In the genomic region with DNA sequence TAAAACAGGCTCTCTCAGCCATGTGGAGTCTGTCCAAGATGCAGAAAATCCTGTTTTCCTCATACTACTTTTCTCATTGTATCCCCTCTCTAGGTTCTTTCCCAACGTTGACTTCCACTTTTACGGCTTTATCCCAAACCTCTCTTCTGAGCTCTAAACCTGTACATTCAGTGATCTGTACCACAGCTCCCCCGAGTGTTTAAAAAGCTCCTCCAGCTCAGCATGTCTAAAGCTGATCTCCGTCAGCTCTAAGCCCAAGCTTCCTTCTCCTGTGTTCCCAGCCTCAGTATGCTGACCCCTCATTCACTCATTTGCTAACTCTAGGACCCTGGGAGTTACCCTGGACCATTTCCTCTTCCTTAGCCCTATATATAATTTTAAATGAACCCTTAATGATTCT, we compare ENCODE assay signal across 2 cellular contexts.
TF ChIP-seq lines count a peak whose summit lies in the region.

No MANE protein-coding gene starts in this region.

TF ChIP-seq in SK-N-SH, 30 proteins besides CTCF, POLR2A, EP300 and RAD21 (continued from another document):
- TF ChIP-seq RFX5 (IDR thresholded peaks at IDR 0.05; ENCODE audit: low read length) (no peak), YY1 (IDR thresholded peaks at IDR 0.05; ENCODE audit: low read depth) (no peak)
- TF ChIP-seq, protein P1, sequence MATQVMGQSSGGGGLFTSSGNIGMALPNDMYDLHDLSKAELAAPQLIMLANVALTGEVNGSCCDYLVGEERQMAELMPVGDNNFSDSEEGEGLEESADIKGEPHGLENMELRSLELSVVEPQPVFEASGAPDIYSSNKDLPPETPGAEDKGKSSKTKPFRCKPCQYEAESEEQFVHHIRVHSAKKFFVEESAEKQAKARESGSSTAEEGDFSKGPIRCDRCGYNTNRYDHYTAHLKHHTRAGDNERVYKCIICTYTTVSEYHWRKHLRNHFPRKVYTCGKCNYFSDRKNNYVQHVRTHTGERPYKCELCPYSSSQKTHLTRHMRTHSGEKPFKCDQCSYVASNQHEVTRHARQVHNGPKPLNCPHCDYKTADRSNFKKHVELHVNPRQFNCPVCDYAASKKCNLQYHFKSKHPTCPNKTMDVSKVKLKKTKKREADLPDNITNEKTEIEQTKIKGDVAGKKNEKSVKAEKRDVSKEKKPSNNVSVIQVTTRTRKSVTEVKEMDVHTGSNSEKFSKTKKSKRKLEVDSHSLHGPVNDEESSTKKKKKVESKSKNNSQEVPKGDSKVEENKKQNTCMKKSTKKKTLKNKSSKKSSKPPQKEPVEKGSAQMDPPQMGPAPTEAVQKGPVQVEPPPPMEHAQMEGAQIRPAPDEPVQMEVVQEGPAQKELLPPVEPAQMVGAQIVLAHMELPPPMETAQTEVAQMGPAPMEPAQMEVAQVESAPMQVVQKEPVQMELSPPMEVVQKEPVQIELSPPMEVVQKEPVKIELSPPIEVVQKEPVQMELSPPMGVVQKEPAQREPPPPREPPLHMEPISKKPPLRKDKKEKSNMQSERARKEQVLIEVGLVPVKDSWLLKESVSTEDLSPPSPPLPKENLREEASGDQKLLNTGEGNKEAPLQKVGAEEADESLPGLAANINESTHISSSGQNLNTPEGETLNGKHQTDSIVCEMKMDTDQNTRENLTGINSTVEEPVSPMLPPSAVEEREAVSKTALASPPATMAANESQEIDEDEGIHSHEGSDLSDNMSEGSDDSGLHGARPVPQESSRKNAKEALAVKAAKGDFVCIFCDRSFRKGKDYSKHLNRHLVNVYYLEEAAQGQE (IDR thresholded peaks at IDR 0.05; ENCODE audit: low read depth, low read length) = no peak
TF ChIP-seq in SK-N-SH: peak in this region for 0.

TF ChIP-seq in SK-N-SH treated with all-trans-retinoic acid at 6 μM for 48 hours, 23 proteins besides CTCF, POLR2A, EP300 and RAD21 (continued from another document):
- TF ChIP-seq, protein P2, sequence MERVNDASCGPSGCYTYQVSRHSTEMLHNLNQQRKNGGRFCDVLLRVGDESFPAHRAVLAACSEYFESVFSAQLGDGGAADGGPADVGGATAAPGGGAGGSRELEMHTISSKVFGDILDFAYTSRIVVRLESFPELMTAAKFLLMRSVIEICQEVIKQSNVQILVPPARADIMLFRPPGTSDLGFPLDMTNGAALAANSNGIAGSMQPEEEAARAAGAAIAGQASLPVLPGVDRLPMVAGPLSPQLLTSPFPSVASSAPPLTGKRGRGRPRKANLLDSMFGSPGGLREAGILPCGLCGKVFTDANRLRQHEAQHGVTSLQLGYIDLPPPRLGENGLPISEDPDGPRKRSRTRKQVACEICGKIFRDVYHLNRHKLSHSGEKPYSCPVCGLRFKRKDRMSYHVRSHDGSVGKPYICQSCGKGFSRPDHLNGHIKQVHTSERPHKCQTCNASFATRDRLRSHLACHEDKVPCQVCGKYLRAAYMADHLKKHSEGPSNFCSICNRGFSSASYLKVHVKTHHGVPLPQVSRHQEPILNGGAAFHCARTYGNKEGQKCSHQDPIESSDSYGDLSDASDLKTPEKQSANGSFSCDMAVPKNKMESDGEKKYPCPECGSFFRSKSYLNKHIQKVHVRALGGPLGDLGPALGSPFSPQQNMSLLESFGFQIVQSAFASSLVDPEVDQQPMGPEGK (CRISPR knock-in tag; IDR thresholded peaks at IDR 0.05; ENCODE audit: borderline replicate concordance) = no peak
- no peak for TF ChIP-seq PPARA (CRISPR knock-in tag; IDR thresholded peaks at IDR 0.05; ENCODE audit: borderline replicate concordance)
- TF ChIP-seq, protein P3, sequence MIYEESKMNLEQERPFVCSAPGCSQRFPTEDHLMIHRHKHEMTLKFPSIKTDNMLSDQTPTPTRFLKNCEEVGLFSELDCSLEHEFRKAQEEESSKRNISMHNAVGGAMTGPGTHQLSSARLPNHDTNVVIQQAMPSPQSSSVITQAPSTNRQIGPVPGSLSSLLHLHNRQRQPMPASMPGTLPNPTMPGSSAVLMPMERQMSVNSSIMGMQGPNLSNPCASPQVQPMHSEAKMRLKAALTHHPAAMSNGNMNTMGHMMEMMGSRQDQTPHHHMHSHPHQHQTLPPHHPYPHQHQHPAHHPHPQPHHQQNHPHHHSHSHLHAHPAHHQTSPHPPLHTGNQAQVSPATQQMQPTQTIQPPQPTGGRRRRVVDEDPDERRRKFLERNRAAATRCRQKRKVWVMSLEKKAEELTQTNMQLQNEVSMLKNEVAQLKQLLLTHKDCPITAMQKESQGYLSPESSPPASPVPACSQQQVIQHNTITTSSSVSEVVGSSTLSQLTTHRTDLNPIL (CRISPR knock-in tag; IDR thresholded peaks at IDR 0.05; ENCODE audit: low read depth) = no peak
